ENCODE assay signal across 12 cellular contexts in genomic region chr10:69486922-69487730, GRCh38. TPM values are rescaled to one million over a fixed set of nuclear protein-coding genes. Genes with fewer than 3 reads are reported as not detected.
A peak's percentile ranks its signal among the peaks of the same experiment; 100 is the strongest.
DNase-seq lines count a peak whose midpoint lies in the region; ATAC-seq and TF ChIP-seq lines count a peak whose summit lies in the region.
"Had no signal": no experiment of that assay in that cellular context is flagged by ENCODE, and none has a peak within 500 bp of the region (broad histone marks: within the 10 kb centered on the region; RNA-seq: fewer than 3 reads in every experiment).

No MANE protein-coding gene starts in this region.

- DNase-seq in Caki2 (ENCODE audit: low read depth) (peak; percentile 14), RPMI7951 (ENCODE audit: low read depth) (peak; percentile 89), glomerular visceral epithelial cell (ENCODE audit: extremely low spot score) (peak; percentile 93), sciatic nerve (ENCODE audit: low spot score) (peak; percentile 42), NCI-H2081 (lab: John Stamatoyannopoulos, UW) (no peak), midbrain (lab: John Stamatoyannopoulos, UW) (no peak), OCI-M1 (lab: John Stamatoyannopoulos, UW) (no peak), GM10266 (ENCODE audit: extremely low spot score) (no peak)
- DNase-seq: effector CD8-positive, alpha-beta T cell; MM.1S; NCI-H2171; small intestine had no signal

- ATAC-seq in sciatic nerve: no peak

- in situ Hi-C loops in Caki2 (cut with HindIII; ENCODE audit: low pct_unique_long_range_greater_than_20kb, low sequenced_read_pairs): no loop called here

- no peak for TF ChIP-seq CTCF in GM10266 (IDR thresholded peaks at IDR 0.05; ENCODE audit: control insufficient read depth, insufficient read depth, low read depth, missing control alignments)

- intact Hi-C loops in sciatic nerve (cut with DNase I): no loop called here

RNA-seq across cellular contexts. Expression of gene TSPAN15, which starts 35.9 kb away (rescaled TPM):
- total RNA-seq in Caki2 (2014; rRNA removed; shearing (Covaris generic); ENCODE audit: low replicate concordance): 29.9 and 51.0 TPM in 2 replicates
- total RNA-seq in RPMI7951 (2014; rRNA removed; shearing (Covaris generic)): 23.1 and 29.2 TPM in 2 replicates
- total RNA-seq in sciatic nerve: 103 TPM

Comparison
In these comparisons a context has a peak if more than half of its experiments do, and no peak if none do; other contexts are left out.
1. DNase-seq: peak in Caki2 (single experiment), RPMI7951 (single experiment), glomerular visceral epithelial cell (single experiment) and sciatic nerve (single experiment); none in NCI-H2081 (0 of 2), midbrain (single experiment), OCI-M1 (single experiment) and GM10266 (single experiment).